Comparison of ENCODE assay signal across 1 cellular context in genomic region chr3:9110316-9110715, GRCh38.
TF ChIP-seq lines count a peak whose summit lies in the region.

No MANE protein-coding gene starts in this region.

TF ChIP-seq in H1, 55 proteins besides CTCF, POLR2A, EP300 and RAD21 (continued from another document):
- no peak for TF ChIP-seq ATF2 (IDR thresholded peaks at IDR 0.05; ENCODE audit: low read length)
- no peak for TF ChIP-seq TCF12 (IDR thresholded peaks at IDR 0.05; ENCODE audit: low read depth, low read length)
- TF ChIP-seq POU5F1 (IDR thresholded peaks at IDR 0.05; ENCODE audit: low read depth, low read length), result no peak
- no peak for TF ChIP-seq NANOG (IDR thresholded peaks at IDR 0.05; ENCODE audit: insufficient read depth, low read depth, low read length, poor library complexity, severe bottlenecking)
- TF ChIP-seq EZH2 (IDR thresholded peaks at IDR 0.05; ENCODE audit: low read depth, low read length, severe bottlenecking), result no peak
- TF ChIP-seq MAX (IDR thresholded peaks at IDR 0.05), result no peak
- no peak for TF ChIP-seq CREB1 (IDR thresholded peaks at IDR 0.05)
- no peak for TF ChIP-seq BRCA1 (IDR thresholded peaks at IDR 0.05; ENCODE audit: low read depth, low read length)
- TF ChIP-seq NRF1 (IDR thresholded peaks at IDR 0.05; ENCODE audit: low read depth, low read length), result no peak
- TF ChIP-seq POLR2AphosphoS5 (IDR thresholded peaks at IDR 0.05; ENCODE audit: low read depth, low read length), result no peak
- no peak for TF ChIP-seq BACH1 (IDR thresholded peaks at IDR 0.05; ENCODE audit: low read length)
- no peak for TF ChIP-seq SAP30 (IDR thresholded peaks at IDR 0.05; ENCODE audit: insufficient read depth, insufficient replicate concordance, low read length)
- no peak for TF ChIP-seq KDM4A (IDR thresholded peaks at IDR 0.05; ENCODE audit: low read depth, low read length, severe bottlenecking)
